ENCODE assay signal across 1 cellular context in the genomic region with DNA sequence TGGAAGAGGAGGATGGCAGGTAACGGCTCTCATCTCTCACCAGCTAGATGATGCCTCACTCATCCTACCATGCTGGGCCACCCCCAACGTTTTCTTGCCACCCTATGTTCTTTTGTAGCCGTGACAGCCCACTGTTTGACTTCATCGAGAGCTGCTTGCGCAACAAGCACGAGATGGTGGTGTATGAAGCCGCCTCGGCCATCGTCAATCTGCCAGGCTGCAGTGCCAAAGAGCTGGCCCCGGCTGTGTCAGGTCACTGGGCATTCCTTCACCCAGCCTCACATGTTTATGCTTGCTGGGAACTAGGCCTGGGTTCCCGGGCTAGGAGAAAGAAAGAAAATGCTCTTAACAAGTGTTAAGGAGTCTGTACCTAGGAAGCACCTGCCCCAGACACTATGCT.
TF ChIP-seq lines count a peak whose summit lies in the region.

No MANE protein-coding gene starts in this region.

TF ChIP-seq in liver, 16 proteins besides CTCF, POLR2A, EP300 and RAD21 (continued from another document):
- TF ChIP-seq, protein P1, sequence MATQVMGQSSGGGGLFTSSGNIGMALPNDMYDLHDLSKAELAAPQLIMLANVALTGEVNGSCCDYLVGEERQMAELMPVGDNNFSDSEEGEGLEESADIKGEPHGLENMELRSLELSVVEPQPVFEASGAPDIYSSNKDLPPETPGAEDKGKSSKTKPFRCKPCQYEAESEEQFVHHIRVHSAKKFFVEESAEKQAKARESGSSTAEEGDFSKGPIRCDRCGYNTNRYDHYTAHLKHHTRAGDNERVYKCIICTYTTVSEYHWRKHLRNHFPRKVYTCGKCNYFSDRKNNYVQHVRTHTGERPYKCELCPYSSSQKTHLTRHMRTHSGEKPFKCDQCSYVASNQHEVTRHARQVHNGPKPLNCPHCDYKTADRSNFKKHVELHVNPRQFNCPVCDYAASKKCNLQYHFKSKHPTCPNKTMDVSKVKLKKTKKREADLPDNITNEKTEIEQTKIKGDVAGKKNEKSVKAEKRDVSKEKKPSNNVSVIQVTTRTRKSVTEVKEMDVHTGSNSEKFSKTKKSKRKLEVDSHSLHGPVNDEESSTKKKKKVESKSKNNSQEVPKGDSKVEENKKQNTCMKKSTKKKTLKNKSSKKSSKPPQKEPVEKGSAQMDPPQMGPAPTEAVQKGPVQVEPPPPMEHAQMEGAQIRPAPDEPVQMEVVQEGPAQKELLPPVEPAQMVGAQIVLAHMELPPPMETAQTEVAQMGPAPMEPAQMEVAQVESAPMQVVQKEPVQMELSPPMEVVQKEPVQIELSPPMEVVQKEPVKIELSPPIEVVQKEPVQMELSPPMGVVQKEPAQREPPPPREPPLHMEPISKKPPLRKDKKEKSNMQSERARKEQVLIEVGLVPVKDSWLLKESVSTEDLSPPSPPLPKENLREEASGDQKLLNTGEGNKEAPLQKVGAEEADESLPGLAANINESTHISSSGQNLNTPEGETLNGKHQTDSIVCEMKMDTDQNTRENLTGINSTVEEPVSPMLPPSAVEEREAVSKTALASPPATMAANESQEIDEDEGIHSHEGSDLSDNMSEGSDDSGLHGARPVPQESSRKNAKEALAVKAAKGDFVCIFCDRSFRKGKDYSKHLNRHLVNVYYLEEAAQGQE (IDR thresholded peaks at IDR 0.05), result no peak
- TF ChIP-seq, protein P2, sequence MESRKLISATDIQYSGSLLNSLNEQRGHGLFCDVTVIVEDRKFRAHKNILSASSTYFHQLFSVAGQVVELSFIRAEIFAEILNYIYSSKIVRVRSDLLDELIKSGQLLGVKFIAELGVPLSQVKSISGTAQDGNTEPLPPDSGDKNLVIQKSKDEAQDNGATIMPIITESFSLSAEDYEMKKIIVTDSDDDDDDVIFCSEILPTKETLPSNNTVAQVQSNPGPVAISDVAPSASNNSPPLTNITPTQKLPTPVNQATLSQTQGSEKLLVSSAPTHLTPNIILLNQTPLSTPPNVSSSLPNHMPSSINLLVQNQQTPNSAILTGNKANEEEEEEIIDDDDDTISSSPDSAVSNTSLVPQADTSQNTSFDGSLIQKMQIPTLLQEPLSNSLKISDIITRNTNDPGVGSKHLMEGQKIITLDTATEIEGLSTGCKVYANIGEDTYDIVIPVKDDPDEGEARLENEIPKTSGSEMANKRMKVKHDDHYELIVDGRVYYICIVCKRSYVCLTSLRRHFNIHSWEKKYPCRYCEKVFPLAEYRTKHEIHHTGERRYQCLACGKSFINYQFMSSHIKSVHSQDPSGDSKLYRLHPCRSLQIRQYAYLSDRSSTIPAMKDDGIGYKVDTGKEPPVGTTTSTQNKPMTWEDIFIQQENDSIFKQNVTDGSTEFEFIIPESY (IDR thresholded peaks at IDR 0.05), result no peak
- TF ChIP-seq EGR1 (IDR thresholded peaks at IDR 0.05; ENCODE audit: low read depth in 2 of 2) (no peak), RXRA (IDR thresholded peaks at IDR 0.05) (peak; percentile 56 to 79), GABPA (IDR thresholded peaks at IDR 0.05 in 1 of 2, conservative IDR thresholded peaks at IDR 0.05 in 1 of 2) (peak in 1 of 2 donors; percentile 61), TAF1 (conservative IDR thresholded peaks at IDR 0.05) (no peak), HNF4A (conservative IDR thresholded peaks at IDR 0.05) (peak; percentile 35 to 68), HNF4G (IDR thresholded peaks at IDR 0.05) (no peak)
- TF ChIP-seq, protein P3, sequence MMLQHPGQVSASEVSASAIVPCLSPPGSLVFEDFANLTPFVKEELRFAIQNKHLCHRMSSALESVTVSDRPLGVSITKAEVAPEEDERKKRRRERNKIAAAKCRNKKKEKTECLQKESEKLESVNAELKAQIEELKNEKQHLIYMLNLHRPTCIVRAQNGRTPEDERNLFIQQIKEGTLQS (IDR thresholded peaks at IDR 0.05), result no peak
